In the genomic region with DNA sequence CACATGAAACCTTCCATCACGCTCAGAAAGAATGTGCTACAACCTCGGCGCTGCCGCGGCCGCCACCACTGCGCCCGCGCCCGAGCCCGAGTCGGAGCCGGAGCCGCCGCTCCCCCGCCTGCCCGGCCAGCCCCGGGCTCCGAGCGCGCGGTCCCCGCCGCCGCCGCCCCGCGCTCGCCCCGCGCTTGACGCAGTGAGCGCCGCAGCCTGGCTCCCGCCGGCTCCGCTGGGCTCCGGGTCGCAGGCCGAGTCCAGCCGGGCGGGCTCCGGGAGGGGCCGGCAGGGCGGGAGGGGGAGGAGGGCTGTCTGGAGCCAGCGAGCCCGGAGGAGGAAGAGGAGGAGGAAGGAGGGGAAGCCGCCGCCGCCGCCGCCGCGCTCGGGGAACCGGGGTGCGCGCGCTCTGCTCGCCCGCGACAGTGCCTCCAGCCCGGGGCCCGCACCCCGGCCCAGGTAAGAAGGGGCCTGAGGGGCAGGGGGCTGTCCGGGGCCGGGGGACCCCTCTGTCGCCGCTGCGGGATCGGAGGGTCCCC, we compare ENCODE assay signal across 8 cellular contexts. TPM values are rescaled to one million over a fixed set of nuclear protein-coding genes. Genes with fewer than 3 reads are reported as not detected.
DNase-seq lines count a peak whose midpoint lies in the region; ATAC-seq and TF ChIP-seq lines count a peak whose summit lies in the region.

No MANE protein-coding gene starts in this region.

- under 1% methylated on average over 70 of the region's 71 CpGs for WGBS in right cardiac atrium
- WGBS in thymus = under 1% methylated on average over 71 of the region's 71 CpGs

- H3K4me1 Mint-ChIP-seq in activated CD4-positive, alpha-beta T cell treated with anti-CD3 and anti-CD28 coated beads for 36 hours = peaks cover 8% of the 10 kb centered on the region

- POLR2A ChIA-PET in activated CD4-positive, alpha-beta T cell treated with anti-CD3 and anti-CD28 coated beads for 36 hours (lab: Charles Lee) = no interaction called here

- peak; percentile 40 for DNase-seq in activated CD4-positive, alpha-beta T cell treated with anti-CD3 and anti-CD28 coated beads for 36 hours
- DNase-seq in activated CD4-positive, alpha-beta T cell treated with anti-CD3 and anti-CD28 coated beads, Interleukin-2, amount 50 U/mL, for 1 hour = no peak
- peak; percentile 42 for DNase-seq in WERI-Rb-1
- DNase-seq in right cardiac atrium = peak; percentile 47 to 82 (median 80)

- H3K27me3 Mint-ChIP-seq in activated CD4-positive, alpha-beta T cell treated with anti-CD3 and anti-CD28 coated beads for 36 hours = peaks cover 22% of the 10 kb centered on the region

- H3K27ac Mint-ChIP-seq in activated CD4-positive, alpha-beta T cell treated with anti-CD3 and anti-CD28 coated beads for 36 hours = no peak overlapping the region

- intact Hi-C loops in activated CD4-positive, alpha-beta T cell treated with anti-CD3 and anti-CD28 coated beads for 36 hours (cut with DNase I, micrococcal nuclease) = loop anchor here (2.0 to 10.0 kb wide), 7 partner anchors 89 to 687 kb away; partner anchors contain the start of genes EIF3B (in 1 of the 2), MAD1L1 (in 1 of the 2) and UNCX (in 1 of the 2)
- intact Hi-C loops in right cardiac atrium (cut with DNase I) = loop anchor here (2.0 to 10.0 kb wide), 5 partner anchors 89 to 679 kb away; no protein-coding TSS in a partner anchor

- H3K27me3 ChIP-seq in WERI-Rb-1 (ENCODE audit: insufficient read depth, low read depth, severe bottlenecking) (no peaks in the 10 kb centered on the region), right cardiac atrium (ENCODE audit: control insufficient read depth, insufficient read depth) (no peaks in the 10 kb centered on the region), thymus (ENCODE audit: control insufficient read depth, insufficient read depth) (peaks cover 78% of the 10 kb centered on the region)

- H3K36me3 ChIP-seq in WERI-Rb-1 (peaks cover 3% of the 10 kb centered on the region; the same call in 1 of the 2 replicates), thymus (ENCODE audit: control insufficient read depth, insufficient read depth) (no peaks in the 10 kb centered on the region)

- H3K4me1 ChIP-seq in right cardiac atrium (ENCODE audit: control insufficient read depth, insufficient read depth, low read length) (no peaks in the 10 kb centered on the region), thymus (ENCODE audit: control insufficient read depth, insufficient read depth, low read length) (no peaks in the 10 kb centered on the region)

- H3K27ac ChIP-seq in WERI-Rb-1 (peak overlapping the region; percentile 94), right cardiac atrium (ENCODE audit: low read length) (no peak overlapping the region), thymus (ENCODE audit: low read depth) (no peak overlapping the region)

- no peak overlapping the region for H3K4me3 Mint-ChIP-seq in activated CD4-positive, alpha-beta T cell treated with anti-CD3 and anti-CD28 coated beads for 36 hours

- ATAC-seq in activated CD4-positive, alpha-beta T cell treated with anti-CD3 and anti-CD28 coated beads for 36 hours = no peak
- ATAC-seq in right cardiac atrium (peak in 1 of 2 donors; percentile 12), HG03159 (IDR thresholded peaks at IDR 0.05; ENCODE audit: unreplicated experiment) (no peak), GM19351 (IDR thresholded peaks at IDR 0.05; ENCODE audit: unreplicated experiment) (no peak), HG03135 (IDR thresholded peaks at IDR 0.05; ENCODE audit: unreplicated experiment) (no peak)

- H3K36me3 Mint-ChIP-seq in activated CD4-positive, alpha-beta T cell treated with anti-CD3 and anti-CD28 coated beads for 36 hours (ENCODE audit: low read depth) = no peaks in the 10 kb centered on the region

- no peaks in the 10 kb centered on the region for H3K9me3 Mint-ChIP-seq in activated CD4-positive, alpha-beta T cell treated with anti-CD3 and anti-CD28 coated beads for 36 hours (ENCODE audit: low read depth)

- TF ChIP-seq CTCF in WERI-Rb-1 (IDR thresholded peaks at IDR 0.05; ENCODE audit: low read depth, low read length) = no peak

- no peaks in the 10 kb centered on the region for H3K9me3 ChIP-seq in WERI-Rb-1 (ENCODE audit: severe bottlenecking)
- H3K9me3 ChIP-seq in right cardiac atrium (ENCODE audit: control insufficient read depth, low read length) = no peaks in the 10 kb centered on the region
- H3K9me3 ChIP-seq in thymus (ENCODE audit: control insufficient read depth) = peaks cover 1% of the 10 kb centered on the region

- CTCF ChIA-PET in activated CD4-positive, alpha-beta T cell treated with anti-CD3 and anti-CD28 coated beads for 36 hours (lab: Charles Lee) = no interaction called here

- H3K4me3 ChIP-seq in WERI-Rb-1 (ENCODE audit: low read depth, low read length) (peak overlapping the region; percentile 58), right cardiac atrium (ENCODE audit: low read length) (peak overlapping the region; percentile 81), thymus (ENCODE audit: low read length) (peak overlapping the region; percentile 52)

RNA-seq across cellular contexts. Expression of gene ELFN1, which starts 4.3 kb away (rescaled TPM):
- total RNA-seq in activated CD4-positive, alpha-beta T cell treated with anti-CD3 and anti-CD28 coated beads for 36 hours = under 1 TPM; 0.05 to 0.09 TPM
- total RNA-seq in right cardiac atrium = 10 to 100 TPM; 11.8 to 13.7 (median 13.0) TPM
- polyA plus RNA-seq in right cardiac atrium (9.1 TPM), thymus (0.91 TPM)

Comparison
In these comparisons a context has a peak if more than half of its experiments do, and no peak if none do; other contexts are left out.
1. RNA of gene ELFN1, which starts 4.3 kb away (total RNA-seq): 11.8 to 13.7 TPM in right cardiac atrium; 0.05 to 0.09 TPM in activated CD4-positive, alpha-beta T cell treated with anti-CD3 and anti-CD28 coated beads for 36 hours; every median in the first group is over 10 times any median in the second.
2. Peak in every context shown above with its lines, with median percentiles within 50 percentile points of each other: H3K4me3 ChIP-seq.